24 cellular contexts compared by ENCODE assay signal in the genomic region with DNA sequence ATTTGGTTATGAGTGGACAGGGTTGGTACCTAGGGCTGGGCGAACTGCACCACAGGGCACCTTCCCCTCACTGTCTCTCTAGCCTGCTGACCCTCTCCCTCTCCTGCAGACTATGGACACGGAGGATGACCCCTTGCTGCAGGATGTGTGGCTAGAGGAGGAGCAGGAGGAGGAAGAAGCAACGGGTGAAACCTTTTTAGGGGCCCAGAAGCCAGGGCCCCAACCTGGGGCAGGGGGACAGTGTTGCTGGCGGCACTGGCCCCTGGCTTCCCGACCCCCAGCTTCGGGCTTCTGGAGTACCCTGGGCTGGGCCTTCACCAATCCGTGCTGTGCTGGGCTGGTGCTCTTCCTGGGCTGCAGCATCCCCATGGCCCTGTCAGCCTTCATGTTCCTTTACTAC. TPM values are rescaled to one million over a fixed set of nuclear protein-coding genes. Genes with fewer than 3 reads are reported as not detected.
"Had no signal": no experiment of that assay in that cellular context is flagged by ENCODE, and none has a peak within 500 bp of the region (broad histone marks: within the 10 kb centered on the region; RNA-seq: fewer than 3 reads in every experiment).

No MANE protein-coding gene starts in this region.

- H3K4me1 Mint-ChIP-seq: activated CD4-positive, alpha-beta T cell treated with anti-CD3 and anti-CD28 coated beads, Interleukin-2, amount 10 ng/mL, durations not matched to agents 7 days and 5 days; activated CD8-positive, alpha-beta memory T cell treated with anti-CD3 and anti-CD28 coated beads, Interleukin-2, amount 10 ng/mL, durations not matched to agents 7 days and 5 days; T-cell had no signal

- H3K36me3 Mint-ChIP-seq: activated CD8-positive, alpha-beta memory T cell treated with anti-CD3 and anti-CD28 coated beads, Interleukin-2, amount 10 ng/mL, durations not matched to agents 7 days and 5 days had no signal

- DNase-seq: activated CD8-positive, alpha-beta memory T cell treated with anti-CD3 and anti-CD28 coated beads, Interleukin-2, amount 10 ng/mL, durations not matched to agents 7 days and 5 days; activated T-cell treated with anti-CD3 and anti-CD28 coated beads for 4 hours; aorta; brain microvascular endothelial cell; colonic mucosa; lower lobe of right lung; mesendoderm; stimulated activated naive B cell treated with anti-CD40 and anti-IgM and Interleukin-4, amounts not matched to agents 10 μg/mL and 1 μg/mL and 100 μg/mL, for 72 hours; trophoblast cell; uterus had no signal

- H3K4me3 ChIP-seq: colonic mucosa, ovary, uterus had no signal

- H3K4me3 Mint-ChIP-seq: activated CD8-positive, alpha-beta memory T cell treated with anti-CD3 and anti-CD28 coated beads, Interleukin-2, amount 10 ng/mL, durations not matched to agents 7 days and 5 days; stimulated activated naive B cell treated with anti-CD40 and anti-IgM and Interleukin-4, amounts not matched to agents 10 μg/mL and 1 μg/mL and 100 μg/mL, for 72 hours; T-helper 2 cell treated with Interferon-gamma antibody and Interleukin-4, amounts not matched to agents 5 μg/mL and 100 μg/mL, for 36 hours had no signal

- H3K27me3 ChIP-seq: brain microvascular endothelial cell, colonic mucosa, dorsolateral prefrontal cortex, ovary, right atrium auricular region, uterus had no signal

- H3K27ac Mint-ChIP-seq: activated CD4-positive, alpha-beta T cell treated with anti-CD3 and anti-CD28 coated beads, Interleukin-2, amount 10 ng/mL, durations not matched to agents 7 days and 5 days; activated CD8-positive, alpha-beta memory T cell treated with anti-CD3 and anti-CD28 coated beads, Interleukin-2, amount 10 ng/mL, durations not matched to agents 7 days and 5 days; activated CD8-positive, alpha-beta T cell treated with anti-CD3 and anti-CD28 coated beads for 36 hours; activated naive CD4-positive, alpha-beta T cell treated with anti-CD3 and anti-CD28 coated beads, Interleukin-2, amount 50 U/mL, for 72 hours; effector memory CD8-positive, alpha-beta T cell; naive B cell; T-cell; T-helper 2 cell treated with Interferon-gamma antibody and Interleukin-4, amounts not matched to agents 5 μg/mL and 100 μg/mL, for 36 hours had no signal

- ATAC-seq: esophagus mucosa had no signal

- H3K27ac ChIP-seq: brain microvascular endothelial cell, colonic mucosa, lower lobe of right lung, ovary, psoas muscle, right atrium auricular region, uterus, VCaP had no signal

- H3K9me3 ChIP-seq: colonic mucosa, ovary had no signal

- H3K36me3 ChIP-seq: brain microvascular endothelial cell, colonic mucosa, lower lobe of right lung, ovary, right atrium auricular region, uterus had no signal

- H3K4me1 ChIP-seq: colonic mucosa, lower lobe of right lung, psoas muscle, right atrium auricular region, uterus had no signal

RNA-seq across cellular contexts. Expression of gene DISP3, which starts 21.9 kb away (rescaled TPM):
- total RNA-seq: esophagus mucosa, skeletal muscle tissue had no signal
- polyA plus RNA-seq: aorta had no signal
